ENCODE assay signal across 26 cellular contexts in the genomic region with DNA sequence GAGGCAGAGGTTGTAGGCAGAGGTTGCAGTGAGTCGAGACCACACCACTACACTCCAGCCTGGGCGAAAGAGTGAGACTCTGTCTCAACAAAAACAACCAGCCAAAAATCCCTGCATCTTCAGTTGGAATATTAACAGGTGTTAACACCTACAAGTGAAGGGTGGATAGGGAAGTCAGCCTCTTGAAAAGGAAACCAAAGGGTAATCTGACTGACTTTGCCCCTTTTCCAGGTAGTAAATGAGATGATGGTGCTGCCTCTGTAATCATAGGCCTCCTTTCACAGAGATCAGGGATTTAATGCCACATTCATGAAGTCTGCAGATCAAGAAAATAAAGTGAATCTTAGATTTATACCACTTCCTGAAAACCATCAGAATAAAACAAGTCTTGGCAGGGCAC.
A peak's percentile ranks its signal among the peaks of the same experiment; 100 is the strongest.
DNase-seq lines count a peak whose midpoint lies in the region; ATAC-seq, FAIRE-seq and TF ChIP-seq lines count a peak whose summit lies in the region.
"Had no signal": no experiment of that assay in that cellular context is flagged by ENCODE, and none has a peak within 500 bp of the region (broad histone marks: within the 10 kb centered on the region; RNA-seq: fewer than 3 reads in every experiment).

No MANE protein-coding gene starts in this region.

- H3K27me3 ChIP-seq in small intestine (ENCODE audit: control insufficient read depth in 2 of 2, insufficient read depth in 2 of 2, low read length in 2 of 2): no peaks in the 10 kb centered on the region
- H3K27me3 ChIP-seq: BE2C, BLaER1 had no signal

- DNase-seq in endothelial cell (ENCODE audit: low spot score) (no peak), left colon (no peak), small intestine (peak; percentile 14), OCI-M2 (lab: John Stamatoyannopoulos, UW; ENCODE audit: unreplicated experiment) (no peak), NCI-H187 (lab: John Stamatoyannopoulos, UW) (no peak)
- DNase-seq: 8988T; ACHN; BE2C; C1 segment of cervical spinal cord; CD4-positive, alpha-beta memory T cell; CD4-positive, CD25-positive, alpha-beta regulatory T cell; CD8-positive, alpha-beta memory T cell; COR-L47; DMS 273 treated with DMSO at 0.1 percent for 48 hours; DMS153; DMS53; DMS79; DND-41; EL; GDM1 had no signal

- no peak for FAIRE-seq in small intestine (lab: Jason Lieb, UNC)
- FAIRE-seq: A204.1, GM12878, GM12892, GM18507 had no signal

- H3K27ac Mint-ChIP-seq in endothelial cell (ENCODE audit: unreplicated experiment): peak overlapping the region; percentile 62
- H3K27ac Mint-ChIP-seq: CD14-positive monocyte; CD4-positive, alpha-beta memory T cell; CD8-positive, alpha-beta memory T cell had no signal

- ATAC-seq in left colon: peak; percentile 97
- ATAC-seq: GM12878 had no signal

- peaks cover 58% of the 10 kb centered on the region for H3K36me3 Mint-ChIP-seq in endothelial cell (ENCODE audit: low read depth, unreplicated experiment)

- no peaks in the 10 kb centered on the region for H3K4me1 ChIP-seq in small intestine (ENCODE audit: control insufficient read depth in 2 of 2, insufficient read depth in 1 of 2, low read depth in 1 of 2, low read length in 1 of 2)
- H3K4me1 ChIP-seq: BE2C, BLaER1 had no signal

- no peak overlapping the region for H3K27ac ChIP-seq in small intestine (ENCODE audit: low read depth in 1 of 2, low read length in 1 of 2)
- H3K27ac ChIP-seq: BLaER1 had no signal

- H3K4me3 Mint-ChIP-seq in endothelial cell (ENCODE audit: unreplicated experiment): no peak overlapping the region
- H3K4me3 Mint-ChIP-seq: CD14-positive monocyte; CD4-positive, alpha-beta memory T cell; CD4-positive, CD25-positive, alpha-beta regulatory T cell; CD8-positive, alpha-beta memory T cell had no signal

- peaks cover 2% of the 10 kb centered on the region for H3K27me3 Mint-ChIP-seq in endothelial cell (ENCODE audit: unreplicated experiment)
- H3K27me3 Mint-ChIP-seq: CD4-positive, CD25-positive, alpha-beta regulatory T cell; CD8-positive, alpha-beta memory T cell had no signal

- H3K9me3 ChIP-seq in small intestine (ENCODE audit: control insufficient read depth, low read depth): no peaks in the 10 kb centered on the region
- H3K9me3 ChIP-seq: BE2C had no signal

- peaks cover 15% of the 10 kb centered on the region for H3K9me3 Mint-ChIP-seq in endothelial cell (ENCODE audit: unreplicated experiment)

- 96 to 100% (median 97%) methylated on average over 2 of the region's 2 CpGs for WGBS in small intestine, 3 donors

- H3K4me3 ChIP-seq in small intestine (ENCODE audit: low read depth in 1 of 2, low read length in 2 of 2): no peak overlapping the region
- H3K4me3 ChIP-seq: BLaER1, GM12878 had no signal

- H3K36me3 ChIP-seq in small intestine (ENCODE audit: control insufficient read depth in 2 of 2, insufficient read depth in 2 of 2, low read length in 2 of 2): peaks cover 0 to 2% of the 10 kb centered on the region in 2 donors
- H3K36me3 ChIP-seq: BE2C had no signal

- intact Hi-C loops in left colon (cut with DNase I, micrococcal nuclease): no loop called here

- peaks cover 37% of the 10 kb centered on the region for H3K4me1 Mint-ChIP-seq in endothelial cell (ENCODE audit: unreplicated experiment)
- H3K4me1 Mint-ChIP-seq: CD4-positive, alpha-beta memory T cell; CD4-positive, CD25-positive, alpha-beta regulatory T cell; CD8-positive, alpha-beta memory T cell had no signal

- no peak for TF ChIP-seq CTCF in endothelial cell (IDR thresholded peaks at IDR 0.05; ENCODE audit: unreplicated experiment)
